In genomic region chr12:52446346-52447045, GRCh38 we compare ENCODE assay signal across 34 cellular contexts. TPM values are rescaled to one million over a fixed set of nuclear protein-coding genes. Genes with fewer than 3 reads are reported as not detected.
"Had no signal": no experiment of that assay in that cellular context is flagged by ENCODE, and none has a peak within 500 bp of the region (broad histone marks: within the 10 kb centered on the region; RNA-seq: fewer than 3 reads in every experiment).

No MANE protein-coding gene starts in this region.

- H3K4me3 ChIP-seq: cardiac muscle cell, esophagus muscularis mucosa, smooth muscle cell, testis, uterus had no signal

- FAIRE-seq: frontal cortex, TTC549 had no signal

- H3K4me3 Mint-ChIP-seq: activated B cell treated with CpG ODN at 0.5 μM for 24 hours; activated naive CD4-positive, alpha-beta T cell treated with anti-CD3 and anti-CD28 coated beads for 36 hours; activated naive CD8-positive, alpha-beta T cell treated with anti-CD3 and anti-CD28 coated beads, Interleukin-2, amount 10 ng/mL, durations not matched to agents 7 days and 5 days; neural crest cell; T-cell had no signal

- H3K27ac ChIP-seq: cardiac muscle cell, esophagus muscularis mucosa, testis, uterus had no signal

- H3K9me3 Mint-ChIP-seq: activated B cell treated with CpG ODN at 0.5 μM for 24 hours; activated naive CD4-positive, alpha-beta T cell treated with anti-CD3 and anti-CD28 coated beads for 36 hours; neural crest cell; T-cell had no signal

- H3K27me3 ChIP-seq: testis, uterus had no signal

- DNase-seq: activated B cell treated with CpG ODN at 0.5 μM for 24 hours; activated CD4-positive, alpha-beta T cell treated with anti-CD3 and anti-CD28 coated beads for 4 hours; activated CD4-positive, alpha-beta T cell treated with anti-CD3 and anti-CD28 coated beads, Interleukin-2, amount 50 U/mL, for 48 hours; activated CD8-positive, alpha-beta memory T cell treated with anti-CD3 and anti-CD28 coated beads, Interleukin-2, amount 50 U/mL, for 48 hours; activated effector memory CD4-positive, alpha-beta T cell treated with Interleukin-2 at 50 U/mL for 16 hours; activated naive CD4-positive, alpha-beta T cell treated with anti-CD3 and anti-CD28 coated beads for 36 hours; activated naive CD8-positive, alpha-beta T cell treated with anti-CD3 and anti-CD28 coated beads, Interleukin-2, amount 10 ng/mL, durations not matched to agents 7 days and 5 days; activated T-cell treated with anti-CD3 and anti-CD28 coated beads, Interleukin-2, amount 50 U/mL, for 48 hours; amygdala; glutamatergic neuron; left cardiac atrium; mesenchymal stem cell; posterior cingulate gyrus; stimulated activated CD4-positive, alpha-beta T cell treated with anti-CD3 and anti-CD28 coated beads, Interleukin-15, amount 100 ng/mL, for 24 hours; stimulated activated CD4-positive, alpha-beta T cell treated with anti-CD3 and anti-CD28 coated beads, Interleukin-2, amount 100 ng/mL, for 48 hours; stimulated activated naive CD4-positive, alpha-beta T cell; T-cell; testis; trophoblast cell; uterus had no signal

- H3K4me1 ChIP-seq: testis, uterus had no signal

- H3K36me3 Mint-ChIP-seq: activated naive CD8-positive, alpha-beta T cell treated with anti-CD3 and anti-CD28 coated beads, Interleukin-2, amount 10 ng/mL, durations not matched to agents 7 days and 5 days; T-cell had no signal

- H3K4me2 ChIP-seq: smooth muscle cell had no signal

- H3K9me3 ChIP-seq: esophagus muscularis mucosa, testis, uterus had no signal

- H3K27ac Mint-ChIP-seq: activated B cell treated with CpG ODN at 0.5 μM for 24 hours; activated naive CD4-positive, alpha-beta T cell treated with anti-CD3 and anti-CD28 coated beads for 36 hours; activated naive CD8-positive, alpha-beta T cell treated with anti-CD3 and anti-CD28 coated beads, Interleukin-2, amount 10 ng/mL, durations not matched to agents 7 days and 5 days; T-cell had no signal

- H3K4me1 Mint-ChIP-seq: activated B cell treated with CpG ODN at 0.5 μM for 24 hours had no signal

- H3K36me3 ChIP-seq: cardiac muscle cell, esophagus muscularis mucosa, uterus had no signal

- ATAC-seq: left cardiac atrium, sciatic nerve, T-cell had no signal

RNA-seq across cellular contexts. Expression of gene KRT6B, which starts 5.5 kb away (rescaled TPM):
- total RNA-seq: activated B cell treated with CpG ODN at 0.5 μM for 24 hours; activated CD8-positive, alpha-beta memory T cell treated with anti-CD3 and anti-CD28 coated beads for 36 hours; activated naive CD4-positive, alpha-beta T cell treated with anti-CD3 and anti-CD28 coated beads for 36 hours; activated naive CD8-positive, alpha-beta T cell treated with anti-CD3 and anti-CD28 coated beads, Interleukin-2, amount 10 ng/mL, durations not matched to agents 7 days and 5 days; cardiac muscle cell; chondrocyte; esophagus muscularis mucosa; frontal cortex; left cardiac atrium; mononuclear cell; myocyte; neural crest cell; sciatic nerve; T-cell; uterus had no signal
- polyA plus RNA-seq: liver had no signal

RNA-seq across cellular contexts. Expression of gene KRT75, which starts 12.3 kb away (rescaled TPM):
- total RNA-seq: activated B cell treated with CpG ODN at 0.5 μM for 24 hours; activated CD8-positive, alpha-beta memory T cell treated with anti-CD3 and anti-CD28 coated beads for 36 hours; activated naive CD4-positive, alpha-beta T cell treated with anti-CD3 and anti-CD28 coated beads for 36 hours; activated naive CD8-positive, alpha-beta T cell treated with anti-CD3 and anti-CD28 coated beads, Interleukin-2, amount 10 ng/mL, durations not matched to agents 7 days and 5 days; cardiac muscle cell; chondrocyte; esophagus muscularis mucosa; frontal cortex; left cardiac atrium; liver; mononuclear cell; myocyte; neural crest cell; omental fat pad; renal cortical epithelial cell; sciatic nerve; T-cell; uterus had no signal
- polyA plus RNA-seq: cardiac muscle cell, liver had no signal

RNA-seq across cellular contexts. Expression of gene KRT6C, which starts 27.1 kb away (rescaled TPM):
- total RNA-seq: activated B cell treated with CpG ODN at 0.5 μM for 24 hours; activated CD8-positive, alpha-beta memory T cell treated with anti-CD3 and anti-CD28 coated beads for 36 hours; activated naive CD4-positive, alpha-beta T cell treated with anti-CD3 and anti-CD28 coated beads for 36 hours; activated naive CD8-positive, alpha-beta T cell treated with anti-CD3 and anti-CD28 coated beads, Interleukin-2, amount 10 ng/mL, durations not matched to agents 7 days and 5 days; cardiac muscle cell; chondrocyte; esophagus muscularis mucosa; frontal cortex; left cardiac atrium; mononuclear cell; myocyte; neural crest cell; omental fat pad; renal cortical epithelial cell; sciatic nerve; T-cell had no signal
- polyA plus RNA-seq: cardiac muscle cell, liver had no signal

RNA-seq across cellular contexts. Expression of gene KRT82, which starts 40.4 kb away (rescaled TPM):
- total RNA-seq: activated B cell treated with CpG ODN at 0.5 μM for 24 hours; activated CD8-positive, alpha-beta memory T cell treated with anti-CD3 and anti-CD28 coated beads for 36 hours; activated naive CD4-positive, alpha-beta T cell treated with anti-CD3 and anti-CD28 coated beads for 36 hours; activated naive CD8-positive, alpha-beta T cell treated with anti-CD3 and anti-CD28 coated beads, Interleukin-2, amount 10 ng/mL, durations not matched to agents 7 days and 5 days; cardiac muscle cell; chondrocyte; esophagus muscularis mucosa; frontal cortex; left cardiac atrium; liver; mononuclear cell; myocyte; neural crest cell; omental fat pad; renal cortical epithelial cell; sciatic nerve; smooth muscle cell; T-cell; testis; uterus had no signal
- polyA plus RNA-seq: cardiac muscle cell, liver had no signal

RNA-seq across cellular contexts. Expression of gene KRT6A, which starts 46.6 kb away (rescaled TPM):
- total RNA-seq: activated B cell treated with CpG ODN at 0.5 μM for 24 hours; activated CD8-positive, alpha-beta memory T cell treated with anti-CD3 and anti-CD28 coated beads for 36 hours; activated naive CD4-positive, alpha-beta T cell treated with anti-CD3 and anti-CD28 coated beads for 36 hours; activated naive CD8-positive, alpha-beta T cell treated with anti-CD3 and anti-CD28 coated beads, Interleukin-2, amount 10 ng/mL, durations not matched to agents 7 days and 5 days; cardiac muscle cell; chondrocyte; frontal cortex; mononuclear cell; myocyte; neural crest cell; sciatic nerve; T-cell had no signal
